Comparison of ENCODE assay signal across 2 cellular contexts in the genomic region with DNA sequence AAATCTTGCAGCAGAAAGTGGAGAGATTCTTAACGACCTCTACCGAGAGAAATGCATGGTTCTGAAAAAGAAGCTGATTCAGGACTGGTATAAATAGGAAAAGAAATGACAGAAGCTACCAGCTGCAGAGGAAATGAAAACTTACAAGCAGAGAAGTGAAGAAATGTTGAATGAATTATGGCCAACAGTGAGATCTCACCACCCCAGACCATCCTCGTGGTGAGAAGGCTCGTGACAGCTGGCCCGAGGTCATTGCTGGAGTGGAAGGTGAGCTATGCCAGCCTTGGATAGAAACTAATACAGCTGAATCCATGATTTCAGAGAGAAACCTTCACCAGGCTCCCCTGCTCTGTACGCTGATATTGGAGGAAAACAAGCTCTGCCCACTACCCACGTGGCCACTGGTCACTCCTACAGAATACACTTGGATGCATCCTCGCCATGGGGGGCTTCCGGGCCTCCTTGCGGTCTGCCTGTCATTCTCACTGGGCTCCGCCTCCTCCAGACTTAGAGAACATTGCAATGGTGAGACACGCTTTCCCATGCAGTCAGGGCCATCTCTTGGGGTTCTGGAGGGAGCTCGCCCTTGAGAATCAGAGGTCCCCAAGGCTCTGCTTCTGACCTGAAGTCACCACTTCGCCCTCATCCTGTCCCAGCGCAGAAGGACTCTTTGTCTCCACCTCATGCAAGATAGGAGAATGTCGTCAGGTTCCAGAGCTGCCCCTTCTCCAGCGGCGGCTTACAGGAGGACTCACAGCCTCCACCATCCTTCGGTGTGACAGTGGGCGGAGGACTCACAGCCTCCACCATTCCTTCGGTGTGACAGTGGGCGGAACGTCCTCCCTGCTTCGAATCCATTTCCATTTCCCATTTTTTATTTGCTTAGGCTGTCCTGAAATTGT.
TF ChIP-seq lines count a peak whose summit lies in the region.

No MANE protein-coding gene starts in this region.

TF ChIP-seq in A549, 52 proteins besides CTCF, POLR2A, EP300 and RAD21 (continued from another document):
- no peak for TF ChIP-seq HOXB13 (CRISPR knock-in tag; IDR thresholded peaks at IDR 0.05; ENCODE audit: low read depth)
- no peak for TF ChIP-seq USF2 (IDR thresholded peaks at IDR 0.05)
- TF ChIP-seq CBX8 (IDR thresholded peaks at IDR 0.05), result no peak
- TF ChIP-seq, protein P1, sequence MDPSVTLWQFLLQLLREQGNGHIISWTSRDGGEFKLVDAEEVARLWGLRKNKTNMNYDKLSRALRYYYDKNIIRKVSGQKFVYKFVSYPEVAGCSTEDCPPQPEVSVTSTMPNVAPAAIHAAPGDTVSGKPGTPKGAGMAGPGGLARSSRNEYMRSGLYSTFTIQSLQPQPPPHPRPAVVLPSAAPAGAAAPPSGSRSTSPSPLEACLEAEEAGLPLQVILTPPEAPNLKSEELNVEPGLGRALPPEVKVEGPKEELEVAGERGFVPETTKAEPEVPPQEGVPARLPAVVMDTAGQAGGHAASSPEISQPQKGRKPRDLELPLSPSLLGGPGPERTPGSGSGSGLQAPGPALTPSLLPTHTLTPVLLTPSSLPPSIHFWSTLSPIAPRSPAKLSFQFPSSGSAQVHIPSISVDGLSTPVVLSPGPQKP (IDR thresholded peaks at IDR 0.05; ENCODE audit: low read depth, low read length), result no peak
- no peak for TF ChIP-seq ESRRA (IDR thresholded peaks at IDR 0.05; ENCODE audit: borderline replicate concordance, low read length)
- TF ChIP-seq NFE2L2 (conservative IDR thresholded peaks at IDR 0.05; ENCODE audit: low read length), result no peak
- TF ChIP-seq PHF8 (IDR thresholded peaks at IDR 0.05; ENCODE audit: borderline replicate concordance, low read depth), result no peak
- TF ChIP-seq ZSCAN20 (CRISPR knock-in tag; IDR thresholded peaks at IDR 0.05), result no peak
- no peak for TF ChIP-seq NR3C1 (IDR thresholded peaks at IDR 0.05)
- no peak for TF ChIP-seq MAZ (IDR thresholded peaks at IDR 0.05; ENCODE audit: borderline replicate concordance, low read depth, low read length)
- TF ChIP-seq RFX5 (IDR thresholded peaks at IDR 0.05), result no peak

TF ChIP-seq in GM23338, 12 proteins besides CTCF, POLR2A, EP300 and RAD21 (continued from another document):
- TF ChIP-seq, protein P2, sequence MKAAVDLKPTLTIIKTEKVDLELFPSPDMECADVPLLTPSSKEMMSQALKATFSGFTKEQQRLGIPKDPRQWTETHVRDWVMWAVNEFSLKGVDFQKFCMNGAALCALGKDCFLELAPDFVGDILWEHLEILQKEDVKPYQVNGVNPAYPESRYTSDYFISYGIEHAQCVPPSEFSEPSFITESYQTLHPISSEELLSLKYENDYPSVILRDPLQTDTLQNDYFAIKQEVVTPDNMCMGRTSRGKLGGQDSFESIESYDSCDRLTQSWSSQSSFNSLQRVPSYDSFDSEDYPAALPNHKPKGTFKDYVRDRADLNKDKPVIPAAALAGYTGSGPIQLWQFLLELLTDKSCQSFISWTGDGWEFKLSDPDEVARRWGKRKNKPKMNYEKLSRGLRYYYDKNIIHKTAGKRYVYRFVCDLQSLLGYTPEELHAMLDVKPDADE (IDR thresholded peaks at IDR 0.05), result no peak
